In genomic region chr11:76752321-76753175, GRCh38 we compare ENCODE assay signal across 9 cellular contexts. TPM values are rescaled to one million over a fixed set of nuclear protein-coding genes. Genes with fewer than 3 reads are reported as not detected.
A peak's percentile ranks its signal among the peaks of the same experiment; 100 is the strongest.
DNase-seq lines count a peak whose midpoint lies in the region; ATAC-seq and TF ChIP-seq lines count a peak whose summit lies in the region.
"Had no signal": no experiment of that assay in that cellular context is flagged by ENCODE, and none has a peak within 500 bp of the region (broad histone marks: within the 10 kb centered on the region; RNA-seq: fewer than 3 reads in every experiment).

No MANE protein-coding gene starts in this region.

- no peaks in the 10 kb centered on the region for H3K4me1 ChIP-seq in PC-3 (ENCODE audit: insufficient read depth, low read length)

- no peaks in the 10 kb centered on the region for H3K36me3 ChIP-seq in PC-3 (ENCODE audit: low read depth, low read length)

- H3K27ac ChIP-seq in PC-3 (ENCODE audit: low read length) (no peak overlapping the region), dorsolateral prefrontal cortex (peak overlapping the region in 1 of 59 donors; percentile 16)

- no peaks in the 10 kb centered on the region for H3K9me2 ChIP-seq in PC-3 (replicated peaks; ENCODE audit: low read length)

- intact Hi-C loops in PC-3 (cut with micrococcal nuclease): no loop called here
- intact Hi-C loops in dorsolateral prefrontal cortex (cut with DNase I): no loop called here

- no peak overlapping the region for H2AFZ ChIP-seq in PC-3 (ENCODE audit: low read length)

- H4K20me1 ChIP-seq in PC-3 (ENCODE audit: low read length): no peaks in the 10 kb centered on the region

- H3K27me3 ChIP-seq in PC-3 (ENCODE audit: low read length) (no peaks in the 10 kb centered on the region), dorsolateral prefrontal cortex (no peaks in the 10 kb centered on the region)

- H3F3A ChIP-seq in PC-3 (ENCODE audit: low read length, unreplicated experiment): no peaks in the 10 kb centered on the region

- no peak overlapping the region for H3K9ac ChIP-seq in PC-3 (ENCODE audit: low read length)

- H3K4me3 ChIP-seq in PC-3 (ENCODE audit: low read length) (no peak overlapping the region), dorsolateral prefrontal cortex (no peak overlapping the region)
- H3K4me3 ChIP-seq: GM12878 had no signal

- no peak overlapping the region for H3K4me2 ChIP-seq in PC-3 (ENCODE audit: low read length)

- POLR2A ChIA-PET in PC-3 (lab: Charles Lee; ENCODE audit: unreplicated experiment): no interaction called here

- H3K9me3 ChIP-seq in PC-3 (ENCODE audit: low read length): no peaks in the 10 kb centered on the region

- DNase-seq in PC-3: no peak
- peak; percentile 90 for DNase-seq in fibroblast of gingiva (ENCODE audit: low read depth)
- peak; percentile 95 for DNase-seq in mesenteric fat pad (ENCODE audit: low spot score)
- DNase-seq in ureter (ENCODE audit: low spot score): peak; percentile 85
- DNase-seq in dorsolateral prefrontal cortex: no peak

- TF ChIP-seq CTCF in PC-3 (conservative IDR thresholded peaks at IDR 0.05; ENCODE audit: low read depth, low read length): no peak
- TF ChIP-seq CTCF in dorsolateral prefrontal cortex (IDR thresholded peaks at IDR 0.05 in 54 of 56, conservative IDR thresholded peaks at IDR 0.05 in 2 of 56; ENCODE audit: low read depth in 1 of 56, partially characterized antibody in 56 of 56): no peak

- peak; percentile 24; the same call in 1 of the 2 replicates for ATAC-seq in PC-3
- ATAC-seq in GM18520 (IDR thresholded peaks at IDR 0.05; ENCODE audit: unreplicated experiment): no peak
- ATAC-seq in HG02763 (IDR thresholded peaks at IDR 0.05; ENCODE audit: unreplicated experiment): no peak
- ATAC-seq: GM12878; stimulated activated memory B cell treated with anti-CD40 and anti-IgM and Interleukin-4, amounts not matched to agents 10 μg/mL and 1 μg/mL and 100 μg/mL, for 72 hours had no signal

- CTCF ChIA-PET in PC-3 (lab: Charles Lee): no interaction called here

- no TSS peak for BruUV-seq in PC-3 (replicated peaks; lab: Mats Ljungman, UMichigan)

- H3K79me2 ChIP-seq in PC-3 (ENCODE audit: low read length): no peaks in the 10 kb centered on the region

RNA-seq across cellular contexts. Expression of gene TSKU, which starts 30.6 kb away (rescaled TPM):
- 32.1 and 39.2 TPM in 2 replicates for total RNA-seq in PC-3 (2014; rRNA removed)
- 185 TPM for total RNA-seq in mesenteric fat pad
- total RNA-seq in ureter: 79.5 TPM
- 1 to 10 TPM; 1.3 to 8.5 (median 3.4) TPM for total RNA-seq in dorsolateral prefrontal cortex

Comparison
In these comparisons a context has a peak if more than half of its experiments do, and no peak if none do; other contexts are left out.
1. DNase-seq: peak in fibroblast of gingiva (single experiment), mesenteric fat pad (single experiment) and ureter (single experiment); none in PC-3 (single experiment) and dorsolateral prefrontal cortex (0 of 10).